Comparison of ENCODE assay signal across 8 cellular contexts in the genomic region with DNA sequence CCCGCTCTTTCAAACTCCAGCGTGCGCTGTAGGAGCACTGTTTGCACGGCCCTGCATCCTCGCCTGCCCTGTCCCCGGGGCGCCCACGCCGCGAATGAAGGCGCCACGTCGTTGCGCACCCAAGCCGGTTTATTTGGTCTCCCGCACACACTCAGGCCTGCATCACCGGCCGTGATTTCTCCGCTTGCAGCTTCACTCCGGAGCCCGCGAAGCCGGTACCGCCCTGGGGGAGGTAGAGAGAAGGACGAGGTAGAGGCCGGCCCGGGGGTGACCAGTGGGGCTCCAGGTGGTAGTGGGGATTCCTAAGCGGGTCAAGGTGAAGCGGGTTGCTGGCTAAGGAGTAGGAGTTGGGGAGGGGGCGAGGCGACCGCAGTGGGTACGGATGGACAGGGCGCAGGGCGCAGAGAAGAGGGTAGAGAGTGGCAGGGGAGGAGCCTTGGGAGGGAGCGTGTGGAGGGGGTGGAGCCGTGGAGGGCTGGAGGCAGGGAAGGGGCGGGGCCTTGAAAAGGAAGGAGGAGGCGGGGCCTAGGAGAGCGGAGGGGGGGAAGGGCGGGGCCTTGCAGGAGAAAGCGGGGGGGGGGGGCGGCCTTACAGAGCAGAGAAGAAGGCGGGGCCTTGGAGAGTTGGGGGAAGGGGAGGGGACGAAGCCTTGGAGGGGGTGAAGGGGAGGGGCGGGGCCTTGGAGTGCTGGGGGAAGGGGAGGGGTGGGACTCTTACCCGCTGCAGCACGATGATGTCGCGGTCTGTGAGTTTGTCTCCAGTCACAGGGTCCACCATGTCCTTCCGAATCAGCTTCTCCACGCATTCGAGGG. TPM values are rescaled to one million over a fixed set of nuclear protein-coding genes. Genes with fewer than 3 reads are reported as not detected.
DNase-seq lines count a peak whose midpoint lies in the region; ATAC-seq and TF ChIP-seq lines count a peak whose summit lies in the region.

No MANE protein-coding gene starts in this region.

- TF ChIP-seq CTCF in brain (conservative IDR thresholded peaks at IDR 0.05) (no peak), mucosa of descending colon (IDR thresholded peaks at IDR 0.05) (no peak)

- H3K36me3 Mint-ChIP-seq in brain, result peaks cover 53% of the 10 kb centered on the region

- no peak overlapping the region for H3K4me3 Mint-ChIP-seq in brain

- H3K27me3 Mint-ChIP-seq in brain, result no peaks in the 10 kb centered on the region

- H3K27me3 ChIP-seq in subcutaneous abdominal adipose tissue (ENCODE audit: control insufficient read depth in 5 of 5, insufficient read depth in 4 of 5, low read length in 5 of 5), result no peaks in the 10 kb centered on the region

- peak; percentile 65 for ATAC-seq in mucosa of descending colon
- ATAC-seq in GM18870 (IDR thresholded peaks at IDR 0.05; ENCODE audit: unreplicated experiment), result no peak
- no peak for ATAC-seq in GM19395 (IDR thresholded peaks at IDR 0.05; ENCODE audit: unreplicated experiment)

- no peaks in the 10 kb centered on the region for H3K9me3 Mint-ChIP-seq in brain

- H3K4me1 Mint-ChIP-seq in brain, result peaks cover 7% of the 10 kb centered on the region

- H3K4me3 ChIP-seq in mucosa of descending colon (no peak overlapping the region), subcutaneous abdominal adipose tissue (ENCODE audit: low read depth in 1 of 5, low read length in 5 of 5) (no peak overlapping the region)

- H3K27ac ChIP-seq in subcutaneous abdominal adipose tissue (ENCODE audit: low read depth, low read length), result peak overlapping the region; percentile 37

- peaks cover 62% of the 10 kb centered on the region for H3K4me1 ChIP-seq in mucosa of descending colon (ENCODE audit: low read depth)
- H3K4me1 ChIP-seq in subcutaneous abdominal adipose tissue (ENCODE audit: control insufficient read depth in 5 of 5, insufficient read depth in 5 of 5, low read length in 5 of 5), result peaks cover 0 to 46% (median 13%) of the 10 kb centered on the region in 5 donors

- H3K9me3 ChIP-seq in mucosa of descending colon (no peaks in the 10 kb centered on the region), subcutaneous abdominal adipose tissue (ENCODE audit: control insufficient read depth in 5 of 5, low read length in 5 of 5) (no peaks in the 10 kb centered on the region)

- peak overlapping the region in 3 of 5 experiments; percentile 38 to 84 (median 76) for H3K27ac Mint-ChIP-seq in brain

- no peak overlapping the region for H3K9ac ChIP-seq in subcutaneous abdominal adipose tissue (ENCODE audit: low read length in 5 of 5)

- H3K36me3 ChIP-seq in mucosa of descending colon (ENCODE audit: low read depth) (no peaks in the 10 kb centered on the region), subcutaneous abdominal adipose tissue (ENCODE audit: control insufficient read depth in 5 of 5, insufficient read depth in 5 of 5, low read length in 5 of 5) (peaks cover 3 to 59% (median 47%) of the 10 kb centered on the region in 5 donors)

- DNase-seq in GM03348 (ENCODE audit: low spot score) (peak; percentile 71), T-helper 9 cell (peak; percentile 82), mucosa of descending colon (peak; percentile 85 to 91 (median 87)), NCI-H446 (lab: John Stamatoyannopoulos, UW) (no peak)

- intact Hi-C loops in mucosa of descending colon (cut with DNase I, micrococcal nuclease), result no loop called here

RNA-seq across cellular contexts. Expression of a gene that starts 24.6 kb away (rescaled TPM):
- 131 TPM for polyA plus RNA-seq in brain (ENCODE audit: insufficient read depth, low read depth, low replicate concordance)
- total RNA-seq in mucosa of descending colon, result 10 to 100 TPM; 59.2 to 72.5 (median 66.3) TPM

RNA-seq across cellular contexts. Expression of a gene that starts 25.3 kb away (rescaled TPM):
- polyA plus RNA-seq in brain (ENCODE audit: insufficient read depth, low read depth, low replicate concordance), result 0.95 TPM
- total RNA-seq in mucosa of descending colon, result 10 to 100 TPM in 2 of 3 donors, 1 to 10 TPM in 1; 9.1 to 25.1 (median 18.9) TPM

RNA-seq across cellular contexts. Expression of a gene that starts 28.0 kb away (rescaled TPM):
- polyA plus RNA-seq in brain (ENCODE audit: insufficient read depth, low read depth, low replicate concordance), result 14.2 TPM
- 10 to 100 TPM; 28.5 to 42.2 (median 34.0) TPM for total RNA-seq in mucosa of descending colon

RNA-seq across cellular contexts. Expression of a gene that starts 35.2 kb away (rescaled TPM):
- 28.1 TPM for polyA plus RNA-seq in brain (ENCODE audit: insufficient read depth, low read depth, low replicate concordance)
- total RNA-seq in mucosa of descending colon, result 10 to 100 TPM; 24.2 to 37.3 (median 26.2) TPM

RNA-seq across cellular contexts. Expression of a gene that starts 43.3 kb away (rescaled TPM):
- 80.4 TPM for polyA plus RNA-seq in brain (ENCODE audit: insufficient read depth, low read depth, low replicate concordance)
- total RNA-seq in mucosa of descending colon, result 100 to 1,000 TPM; 308 to 537 (median 450) TPM

Comparison
In these comparisons a context has a peak if more than half of its experiments do, and no peak if none do; other contexts are left out.
1. DNase-seq: peak in GM03348 (single experiment), T-helper 9 cell (single experiment) and mucosa of descending colon (3 of 3); none in NCI-H446 (0 of 2).